ENCODE assay signal across 14 cellular contexts in genomic region chr22:20811171-20811570, GRCh38. TPM values are rescaled to one million over a fixed set of nuclear protein-coding genes. Genes with fewer than 3 reads are reported as not detected.
"Had no signal": no experiment of that assay in that cellular context is flagged by ENCODE, and none has a peak within 500 bp of the region (broad histone marks: within the 10 kb centered on the region; RNA-seq: fewer than 3 reads in every experiment).

No MANE protein-coding gene starts in this region.

- H3K4me3 Mint-ChIP-seq: WTC11 had no signal

- H3K4me1 Mint-ChIP-seq: WTC11 had no signal

- DNase-seq: activated CD4-positive, alpha-beta T cell treated with anti-CD3 and anti-CD28 coated beads, Interleukin-2, amount 50 U/mL, for 4 hours; body of pancreas; central memory CD4-positive, alpha-beta T cell; cortex of kidney; hypothalamus; left cardiac atrium; lower lobe of right lung; midbrain; posterior cingulate gyrus; stimulated activated CD4-positive, alpha-beta T cell treated with anti-CD3 and anti-CD28 coated beads, Interleukin-4, amount 100 ng/mL, for 24 hours; T-helper 1 cell; transverse colon had no signal

- ATAC-seq: body of pancreas, left cardiac atrium, lower lobe of right lung, WTC11 had no signal

- H3K27ac Mint-ChIP-seq: WTC11 had no signal

- H3K9me3 Mint-ChIP-seq: WTC11 had no signal

RNA-seq across cellular contexts. Expression of gene SERPIND1, which starts 37.3 kb away (rescaled TPM):
- total RNA-seq: body of pancreas, skeletal muscle tissue, transverse colon had no signal
